In the genomic region with DNA sequence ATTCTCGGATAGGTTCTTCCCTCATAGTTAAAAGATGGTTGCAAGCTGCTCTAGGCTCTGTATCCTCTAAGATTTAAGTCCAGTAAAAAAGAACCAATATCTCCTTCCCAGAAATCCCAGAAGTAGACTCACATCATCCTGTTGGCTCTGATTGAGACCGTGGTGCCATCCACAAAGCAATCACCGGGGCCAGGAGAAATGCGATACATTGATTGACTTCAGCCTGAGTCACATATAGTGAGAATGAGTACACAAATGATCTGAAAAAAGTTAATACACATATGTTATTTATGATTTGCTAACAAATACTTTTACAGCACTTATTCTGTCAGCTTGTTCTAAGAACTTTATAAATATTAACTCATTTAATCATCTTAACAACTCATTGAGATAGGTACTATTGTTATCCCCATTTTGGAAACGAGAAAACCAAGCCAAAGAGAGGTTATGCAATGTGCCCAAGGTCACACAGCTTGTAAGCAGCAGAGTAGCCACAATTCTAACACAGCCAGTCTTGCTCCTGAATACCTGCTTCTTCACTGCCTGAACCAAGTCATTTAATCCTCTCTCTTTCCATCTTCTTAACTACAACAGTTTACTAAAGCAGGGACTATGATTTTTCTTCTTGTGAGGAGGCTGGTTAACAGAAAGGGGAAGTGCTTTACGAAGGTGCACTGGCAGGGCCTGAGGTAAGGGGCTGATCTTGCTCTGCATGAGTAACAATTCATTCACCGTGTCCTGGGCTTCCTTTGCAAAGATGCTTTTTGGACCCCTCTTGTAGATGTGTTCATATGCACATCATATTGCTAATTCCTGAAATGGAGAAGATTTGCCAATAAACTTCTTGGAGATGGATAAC, we compare ENCODE assay signal across 11 cellular contexts.
DNase-seq lines count a peak whose midpoint lies in the region; ATAC-seq and FAIRE-seq lines count a peak whose summit lies in the region.
"Had no signal": no experiment of that assay in that cellular context is flagged by ENCODE, and none has a peak within 500 bp of the region (broad histone marks: within the 10 kb centered on the region; RNA-seq: fewer than 3 reads in every experiment).

No MANE protein-coding gene starts in this region.

- H3K36me3 Mint-ChIP-seq in stimulated activated memory B cell treated with anti-CD40 and anti-IgM and Interleukin-4, amounts not matched to agents 10 μg/mL and 1 μg/mL and 100 μg/mL, for 72 hours: no peaks in the 10 kb centered on the region

- peak; percentile 58 for ATAC-seq in GM19397 (IDR thresholded peaks at IDR 0.05; ENCODE audit: unreplicated experiment)
- peak; percentile 76 for ATAC-seq in HG02884 (IDR thresholded peaks at IDR 0.05; ENCODE audit: unreplicated experiment)
- peak; percentile 85 for ATAC-seq in stimulated activated memory B cell treated with anti-CD40 and anti-IgM and Interleukin-4, amounts not matched to agents 10 μg/mL and 1 μg/mL and 100 μg/mL, for 72 hours

- DNase-seq in OCI-M1 (lab: John Stamatoyannopoulos, UW) (peak; percentile 19), cerebellar cortex (ENCODE audit: low spot score) (no peak), HTR-8/SVneo (ENCODE audit: insufficient read length, low spot score) (no peak), medulla oblongata (ENCODE audit: extremely low spot score) (no peak)
- DNase-seq: activated CD4-positive, alpha-beta T cell treated with anti-CD3 and anti-CD28 coated beads for 4 hours; kidney glomerular epithelial cell; NCI-H1436 treated with DMSO at 0.1 percent for 48 hours; SHP77 had no signal

- no peak overlapping the region for H3K4me3 Mint-ChIP-seq in stimulated activated memory B cell treated with anti-CD40 and anti-IgM and Interleukin-4, amounts not matched to agents 10 μg/mL and 1 μg/mL and 100 μg/mL, for 72 hours

- peaks cover 27% of the 10 kb centered on the region for H3K4me1 Mint-ChIP-seq in stimulated activated memory B cell treated with anti-CD40 and anti-IgM and Interleukin-4, amounts not matched to agents 10 μg/mL and 1 μg/mL and 100 μg/mL, for 72 hours

- FAIRE-seq in HTR-8/SVneo (lab: Jason Lieb, UNC): no peak

- H3K9me3 Mint-ChIP-seq in stimulated activated memory B cell treated with anti-CD40 and anti-IgM and Interleukin-4, amounts not matched to agents 10 μg/mL and 1 μg/mL and 100 μg/mL, for 72 hours: no peaks in the 10 kb centered on the region

- no peak overlapping the region for H3K27ac Mint-ChIP-seq in stimulated activated memory B cell treated with anti-CD40 and anti-IgM and Interleukin-4, amounts not matched to agents 10 μg/mL and 1 μg/mL and 100 μg/mL, for 72 hours

- no peaks in the 10 kb centered on the region for H3K27me3 Mint-ChIP-seq in stimulated activated memory B cell treated with anti-CD40 and anti-IgM and Interleukin-4, amounts not matched to agents 10 μg/mL and 1 μg/mL and 100 μg/mL, for 72 hours
